In the genomic region with DNA sequence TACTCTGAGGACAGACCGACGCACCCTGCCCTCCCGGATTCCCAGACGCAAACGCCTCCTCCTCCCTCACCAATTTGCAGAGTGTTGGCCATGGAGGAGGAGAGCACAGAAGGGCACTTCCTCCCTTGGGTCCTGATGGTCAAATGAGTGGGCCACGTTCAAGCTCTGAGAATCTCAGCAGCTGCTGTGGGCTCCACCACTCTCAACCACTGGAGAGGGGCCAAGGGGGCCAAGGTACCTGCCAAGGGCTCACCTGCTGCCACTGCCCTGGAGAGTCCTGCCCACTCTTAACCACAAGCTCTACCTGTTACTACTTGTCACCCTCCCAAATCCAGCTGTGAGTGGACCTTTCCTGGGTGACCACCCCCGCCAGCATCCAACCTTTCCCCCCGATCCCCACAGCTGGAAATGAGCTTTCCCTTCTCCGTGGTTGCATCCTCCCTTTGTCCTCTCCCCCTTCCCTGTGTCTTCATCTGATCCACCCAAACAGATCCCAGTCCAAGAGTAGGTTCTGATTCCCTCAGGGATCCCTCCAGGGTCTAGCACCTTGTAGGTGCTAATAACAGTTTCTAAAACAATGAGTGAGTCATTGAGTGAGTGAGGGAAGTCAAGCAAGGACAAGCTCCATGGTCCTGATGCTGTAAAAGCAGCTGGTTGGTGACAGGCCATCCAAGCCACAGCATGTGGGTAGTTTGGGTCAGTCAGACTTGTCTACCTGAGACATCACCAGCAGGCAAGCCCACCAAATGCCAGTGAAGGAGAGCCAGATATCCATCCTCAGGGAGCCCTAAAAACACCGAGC, we compare ENCODE assay signal across 1 cellular context.
A peak's percentile ranks its signal among the peaks of the same experiment; 100 is the strongest.
TF ChIP-seq lines count a peak whose summit lies in the region.

No MANE protein-coding gene starts in this region.

TF ChIP-seq in HEK293, 187 proteins besides CTCF, POLR2A, EP300 and RAD21:
- TF ChIP-seq, protein P1, sequence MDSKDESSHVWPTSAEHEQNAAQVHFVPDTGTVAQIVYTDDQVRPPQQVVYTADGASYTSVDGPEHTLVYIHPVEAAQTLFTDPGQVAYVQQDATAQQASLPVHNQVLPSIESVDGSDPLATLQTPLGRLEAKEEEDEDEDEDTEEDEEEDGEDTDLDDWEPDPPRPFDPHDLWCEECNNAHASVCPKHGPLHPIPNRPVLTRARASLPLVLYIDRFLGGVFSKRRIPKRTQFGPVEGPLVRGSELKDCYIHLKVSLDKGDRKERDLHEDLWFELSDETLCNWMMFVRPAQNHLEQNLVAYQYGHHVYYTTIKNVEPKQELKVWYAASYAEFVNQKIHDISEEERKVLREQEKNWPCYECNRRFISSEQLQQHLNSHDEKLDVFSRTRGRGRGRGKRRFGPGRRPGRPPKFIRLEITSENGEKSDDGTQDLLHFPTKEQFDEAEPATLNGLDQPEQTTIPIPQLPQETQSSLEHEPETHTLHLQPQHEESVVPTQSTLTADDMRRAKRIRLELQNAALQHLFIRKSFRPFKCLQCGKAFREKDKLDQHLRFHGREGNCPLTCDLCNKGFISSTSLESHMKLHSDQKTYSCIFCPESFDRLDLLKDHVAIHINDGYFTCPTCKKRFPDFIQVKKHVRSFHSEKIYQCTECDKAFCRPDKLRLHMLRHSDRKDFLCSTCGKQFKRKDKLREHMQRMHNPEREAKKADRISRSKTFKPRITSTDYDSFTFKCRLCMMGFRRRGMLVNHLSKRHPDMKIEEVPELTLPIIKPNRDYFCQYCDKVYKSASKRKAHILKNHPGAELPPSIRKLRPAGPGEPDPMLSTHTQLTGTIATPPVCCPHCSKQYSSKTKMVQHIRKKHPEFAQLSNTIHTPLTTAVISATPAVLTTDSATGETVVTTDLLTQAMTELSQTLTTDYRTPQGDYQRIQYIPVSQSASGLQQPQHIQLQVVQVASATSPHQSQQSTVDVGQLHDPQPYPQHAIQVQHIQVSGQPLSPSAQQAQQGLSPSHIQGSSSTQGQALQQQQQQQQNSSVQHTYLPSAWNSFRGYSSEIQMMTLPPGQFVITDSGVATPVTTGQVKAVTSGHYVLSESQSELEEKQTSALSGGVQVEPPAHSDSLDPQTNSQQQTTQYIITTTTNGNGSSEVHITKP (tag by site-specific recombination; IDR thresholded peaks at IDR 0.05) = peak; percentile 78
- no peak for TF ChIP-seq SCRT1 (tag by site-specific recombination; IDR thresholded peaks at IDR 0.05; ENCODE audit: borderline replicate concordance)
